19 cellular contexts compared by ENCODE assay signal in the genomic region with DNA sequence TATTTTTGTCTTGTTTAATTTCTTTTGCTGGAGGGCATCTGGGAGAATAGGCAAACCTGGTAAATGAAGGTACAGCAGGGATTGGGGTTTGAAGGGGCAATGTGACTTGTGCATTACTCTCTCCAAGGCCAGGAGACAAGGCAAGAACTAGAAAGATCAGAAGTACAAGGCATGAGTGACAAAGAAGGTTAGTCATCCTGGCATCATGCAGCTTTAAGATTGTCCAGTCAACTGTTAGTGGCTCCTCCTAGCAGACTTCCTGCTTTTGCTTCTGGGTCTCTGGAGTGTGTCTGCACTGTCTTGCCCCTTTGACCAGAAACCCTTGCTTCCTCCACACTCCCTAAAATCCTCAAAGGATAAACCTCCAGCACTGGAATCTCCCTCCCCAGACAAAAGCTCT. TPM values are rescaled to one million over a fixed set of nuclear protein-coding genes. Genes with fewer than 3 reads are reported as not detected.
A peak's percentile ranks its signal among the peaks of the same experiment; 100 is the strongest.
DNase-seq lines count a peak whose midpoint lies in the region; ATAC-seq and TF ChIP-seq lines count a peak whose summit lies in the region.
"Had no signal": no experiment of that assay in that cellular context is flagged by ENCODE, and none has a peak within 500 bp of the region (broad histone marks: within the 10 kb centered on the region; RNA-seq: fewer than 3 reads in every experiment).

No MANE protein-coding gene starts in this region.

- TF ChIP-seq CTCF in PC-3 (conservative IDR thresholded peaks at IDR 0.05; ENCODE audit: low read depth, low read length) (no peak), epithelial cell of esophagus (IDR thresholded peaks at IDR 0.05; ENCODE audit: insufficient read depth, low read depth, low read length, missing control alignments) (no peak), heart right ventricle (IDR thresholded peaks at IDR 0.05) (no peak), tibial artery (IDR thresholded peaks at IDR 0.05) (no peak)

- H3K9ac ChIP-seq in PC-3 (ENCODE audit: low read length): no peak overlapping the region

- H3K4me3 ChIP-seq in PC-3 (ENCODE audit: low read length) (no peak overlapping the region), epithelial cell of esophagus (ENCODE audit: low read length) (no peak overlapping the region), heart right ventricle (no peak overlapping the region), tibial artery (no peak overlapping the region)
- H3K4me3 ChIP-seq: K562, lower lobe of right lung, Peyer's patch, sigmoid colon, thyroid gland had no signal

- H3K9me2 ChIP-seq in PC-3 (replicated peaks; ENCODE audit: low read length): no peaks in the 10 kb centered on the region

- POLR2A ChIA-PET in PC-3 (lab: Charles Lee; ENCODE audit: unreplicated experiment): no interaction called here

- ATAC-seq in PC-3 (no peak), GM18520 (IDR thresholded peaks at IDR 0.05; ENCODE audit: unreplicated experiment) (no peak), heart right ventricle (no peak)
- ATAC-seq: K562, lower lobe of right lung, WTC11 had no signal

- H3K4me2 ChIP-seq in PC-3 (ENCODE audit: low read length): no peak overlapping the region

- no TSS peak for BruUV-seq in PC-3 (replicated peaks; lab: Mats Ljungman, UMichigan)

- no peaks in the 10 kb centered on the region for H3F3A ChIP-seq in PC-3 (ENCODE audit: low read length, unreplicated experiment)

- H3K27me3 ChIP-seq in PC-3 (ENCODE audit: low read length) (peaks cover 29% of the 10 kb centered on the region; the same call in 1 of the 2 replicates), heart right ventricle (peaks cover 0 to 20% (median 5%) of the 10 kb centered on the region in 7 donors), tibial artery (peaks cover 0 to 3% of the 10 kb centered on the region in 2 donors)
- H3K27me3 ChIP-seq: Peyer's patch, sigmoid colon, thyroid gland had no signal

- H3K79me2 ChIP-seq in PC-3 (ENCODE audit: low read length): no peaks in the 10 kb centered on the region

- peak; percentile 74 for DNase-seq in ELR (ENCODE audit: low read depth)
- peak; percentile 62 for DNase-seq in PC-3
- DNase-seq in epithelial cell of esophagus (ENCODE audit: low read depth): peak; percentile 65
- peak; percentile 35 for DNase-seq in kidney glomerular epithelial cell (lab: John Stamatoyannopoulos, UW)
- no peak for DNase-seq in heart right ventricle
- DNase-seq in Ammon's horn (ENCODE audit: low spot score): no peak
- DNase-seq in tibial artery: no peak
- DNase-seq: lower lobe of right lung; NCI-H524; NK-92 treated with Interleukin-12 subunit alpha and Interleukin-12 subunit beta, amount 100 ng/mL, for 24 hours; Peyer's patch; sigmoid colon; T-helper 2 cell; thyroid gland had no signal

- H2AFZ ChIP-seq in PC-3 (ENCODE audit: low read length): no peak overlapping the region

- CTCF ChIA-PET in PC-3 (lab: Charles Lee): no interaction called here

- H3K36me3 ChIP-seq in PC-3 (ENCODE audit: low read depth, low read length) (no peaks in the 10 kb centered on the region), heart right ventricle (no peaks in the 10 kb centered on the region), tibial artery (no peaks in the 10 kb centered on the region)
- H3K36me3 ChIP-seq: lower lobe of right lung, Peyer's patch, sigmoid colon, thyroid gland had no signal

- H3K9me3 ChIP-seq in PC-3 (ENCODE audit: low read length) (peaks cover 11% of the 10 kb centered on the region), heart right ventricle (peaks cover 0 to 18% (median 8%) of the 10 kb centered on the region in 11 donors), tibial artery (peaks cover 0 to 12% (median 8%) of the 10 kb centered on the region in 3 donors)
- H3K9me3 ChIP-seq: thyroid gland had no signal

- no peaks in the 10 kb centered on the region for H3K4me1 ChIP-seq in PC-3 (ENCODE audit: insufficient read depth, low read length)
- peaks cover 0 to 10% (median 0%) of the 10 kb centered on the region in 9 donors for H3K4me1 ChIP-seq in heart right ventricle
- H3K4me1 ChIP-seq in tibial artery: no peaks in the 10 kb centered on the region
- H3K4me1 ChIP-seq: lower lobe of right lung, Peyer's patch, sigmoid colon, thyroid gland had no signal

- no peak overlapping the region for H3K27ac ChIP-seq in PC-3 (ENCODE audit: low read length)
- H3K27ac ChIP-seq in heart right ventricle: no peak overlapping the region
- no peak overlapping the region for H3K27ac ChIP-seq in tibial artery
- H3K27ac ChIP-seq: lower lobe of right lung, Peyer's patch, sigmoid colon, thyroid gland had no signal

- no peaks in the 10 kb centered on the region for H4K20me1 ChIP-seq in PC-3 (ENCODE audit: low read length)

- intact Hi-C loops in PC-3 (cut with micrococcal nuclease) (no loop called here), heart right ventricle (cut with DNase I) (no loop called here), tibial artery (cut with DNase I; ENCODE audit: low total_unique reads) (no loop called here)

RNA-seq across cellular contexts. Expression of gene GLYATL1, which starts 27.2 kb away (rescaled TPM):
- total RNA-seq in PC-3 (2014; rRNA removed) (not detected in 2 replicates), heart right ventricle (not detected)
- polyA plus RNA-seq in heart right ventricle: under 1 TPM in 1 of 2 donors, not detected in 1; 0.06 TPM
- total RNA-seq: dermis microvascular lymphatic vessel endothelial cell, K562, lower lobe of right lung, sigmoid colon, thyroid gland had no signal
- polyA plus RNA-seq: CD14-positive monocyte, K562 had no signal

Comparison
In these comparisons a context has a peak if more than half of its experiments do, and no peak if none do; other contexts are left out.
1. DNase-seq: peak in ELR (single experiment), PC-3 (single experiment), epithelial cell of esophagus (single experiment) and kidney glomerular epithelial cell (single experiment); none in heart right ventricle (0 of 2), Ammon's horn (single experiment) and tibial artery (0 of 2).